In genomic region chr11:110347660-110348059, GRCh38 we compare ENCODE assay signal across 18 cellular contexts. TPM values are rescaled to one million over a fixed set of nuclear protein-coding genes. Genes with fewer than 3 reads are reported as not detected.
DNase-seq lines count a peak whose midpoint lies in the region; ATAC-seq and TF ChIP-seq lines count a peak whose summit lies in the region.
"Had no signal": no experiment of that assay in that cellular context is flagged by ENCODE, and none has a peak within 500 bp of the region (broad histone marks: within the 10 kb centered on the region; RNA-seq: fewer than 3 reads in every experiment).

No MANE protein-coding gene starts in this region.

- H3K4me1 Mint-ChIP-seq in activated T-cell treated with anti-CD3 and anti-CD28 coated beads, Interleukin-2, amount 50 U/mL, for 24 hours (ENCODE audit: low read depth) = peaks cover 76% of the 10 kb centered on the region
- H3K4me1 Mint-ChIP-seq in activated CD4-positive, alpha-beta memory T cell treated with anti-CD3 and anti-CD28 coated beads for 36 hours (ENCODE audit: low read depth) = peaks cover 64% of the 10 kb centered on the region
- H3K4me1 Mint-ChIP-seq in activated naive CD8-positive, alpha-beta T cell treated with anti-CD3 and anti-CD28 coated beads, Interleukin-2, amount 50 U/mL, for 24 hours = peaks cover 76% of the 10 kb centered on the region
- peaks cover 8 to 12% of the 10 kb centered on the region in 2 donors for H3K4me1 Mint-ChIP-seq in immature natural killer cell
- H3K4me1 Mint-ChIP-seq: GM23338 had no signal

- no peak overlapping the region for H3K4me2 ChIP-seq in IMR-90 (ENCODE audit: low read depth, low read length)
- H3K4me2 ChIP-seq: GM23338 had no signal

- dilution Hi-C loops in IMR-90 (cut with HindIII; ENCODE audit: low sequenced_read_pairs, unreplicated experiment) = no loop called here

- H3K27me3 Mint-ChIP-seq in activated T-cell treated with anti-CD3 and anti-CD28 coated beads, Interleukin-2, amount 50 U/mL, for 24 hours = no peaks in the 10 kb centered on the region
- no peaks in the 10 kb centered on the region for H3K27me3 Mint-ChIP-seq in activated CD4-positive, alpha-beta memory T cell treated with anti-CD3 and anti-CD28 coated beads for 36 hours
- H3K27me3 Mint-ChIP-seq in activated naive CD8-positive, alpha-beta T cell treated with anti-CD3 and anti-CD28 coated beads, Interleukin-2, amount 50 U/mL, for 24 hours = no peaks in the 10 kb centered on the region
- peaks cover 1 to 4% (median 3%) of the 10 kb centered on the region in 3 donors for H3K27me3 Mint-ChIP-seq in immature natural killer cell (ENCODE audit: low read depth in 3 of 3)

- H3K9me1 ChIP-seq in IMR-90 (ENCODE audit: insufficient read depth, low read length) = no peaks in the 10 kb centered on the region

- H4K20me1 ChIP-seq in IMR-90 (ENCODE audit: insufficient read depth, low read length) = no peaks in the 10 kb centered on the region

- peaks cover 1% of the 10 kb centered on the region; the same call in 1 of the 2 replicates for H3K27me3 ChIP-seq in IMR-90 (ENCODE audit: control insufficient read depth, insufficient read depth, low read length)
- H3K27me3 ChIP-seq in testis = no peaks in the 10 kb centered on the region
- no peaks in the 10 kb centered on the region for H3K27me3 ChIP-seq in right cardiac atrium (ENCODE audit: control insufficient read depth, insufficient read depth)

- H3K23ac ChIP-seq in IMR-90 (ENCODE audit: low read depth, low read length) = no peak overlapping the region

- peaks cover 5% of the 10 kb centered on the region for H3K9me3 Mint-ChIP-seq in activated T-cell treated with anti-CD3 and anti-CD28 coated beads, Interleukin-2, amount 50 U/mL, for 24 hours
- peaks cover 6% of the 10 kb centered on the region for H3K9me3 Mint-ChIP-seq in activated CD4-positive, alpha-beta memory T cell treated with anti-CD3 and anti-CD28 coated beads for 36 hours
- peaks cover 8% of the 10 kb centered on the region for H3K9me3 Mint-ChIP-seq in activated naive CD8-positive, alpha-beta T cell treated with anti-CD3 and anti-CD28 coated beads, Interleukin-2, amount 50 U/mL, for 24 hours
- H3K9me3 Mint-ChIP-seq in immature natural killer cell = no peaks in the 10 kb centered on the region
- H3K9me3 Mint-ChIP-seq: GM23338 had no signal

- no peak overlapping the region for H3K4me3 Mint-ChIP-seq in activated T-cell treated with anti-CD3 and anti-CD28 coated beads, Interleukin-2, amount 50 U/mL, for 24 hours
- H3K4me3 Mint-ChIP-seq in activated CD4-positive, alpha-beta memory T cell treated with anti-CD3 and anti-CD28 coated beads for 36 hours = no peak overlapping the region
- no peak overlapping the region for H3K4me3 Mint-ChIP-seq in activated naive CD8-positive, alpha-beta T cell treated with anti-CD3 and anti-CD28 coated beads, Interleukin-2, amount 50 U/mL, for 24 hours
- H3K4me3 Mint-ChIP-seq in immature natural killer cell = no peak overlapping the region
- H3K4me3 Mint-ChIP-seq: GM23338 had no signal

- ATAC-seq in IMR-90 (ENCODE audit: low read depth) (no peak), right cardiac atrium (no peak)
- ATAC-seq in activated naive CD8-positive, alpha-beta T cell treated with anti-CD3 and anti-CD28 coated beads, Interleukin-2, amount 50 U/mL, for 24 hours = no peak
- ATAC-seq: GM23338 had no signal

- H2AFZ ChIP-seq in IMR-90 (replicated peaks; ENCODE audit: low read length, poor library complexity) = no peak overlapping the region
- H2AFZ ChIP-seq: GM23338 had no signal

- no peaks in the 10 kb centered on the region for H3K36me3 ChIP-seq in IMR-90 (ENCODE audit: control insufficient read depth, insufficient read depth, low read length)
- H3K36me3 ChIP-seq in testis (ENCODE audit: low read depth, missing control alignments) = no peaks in the 10 kb centered on the region

- no peak overlapping the region for H4K5ac ChIP-seq in IMR-90 (ENCODE audit: low read depth, low read length)

- H3K56ac ChIP-seq in IMR-90 (ENCODE audit: extremely low read depth, insufficient read depth, low read length) = no peak overlapping the region

- H3K27ac ChIP-seq in IMR-90 (ENCODE audit: insufficient read depth, low read length) (no peak overlapping the region), testis (peak overlapping the region in 1 of 2 donors; percentile 77), right cardiac atrium (ENCODE audit: low read length) (no peak overlapping the region)

- no peak overlapping the region for H4K91ac ChIP-seq in IMR-90 (ENCODE audit: insufficient read depth, low read depth, low read length)

- POLR2A ChIA-PET in IMR-90 (lab: Charles Lee; ENCODE audit: unreplicated experiment) = no interaction called here
- POLR2A ChIA-PET in activated CD4-positive, alpha-beta memory T cell treated with anti-CD3 and anti-CD28 coated beads for 36 hours (lab: Charles Lee) = no interaction called here

- H3K18ac ChIP-seq in IMR-90 (ENCODE audit: low read depth, low read length) = no peak overlapping the region

- 100% methylated on average over 1 of the region's 4 CpGs; no CpG with 5 or more reads in 1 of the 2 experiments for WGBS in IMR-90 (ENCODE audit: extremely low coverage in 2 of 2, insufficient read length in 1 of 2), 2 experiments
- whole genome bisulfite sequencing in testis, 2 donors = 94 to 96% methylated on average over 4 of the region's 4 CpGs
- WGBS in right cardiac atrium = 97% methylated on average over 4 of the region's 4 CpGs

- no peak overlapping the region for H2AK9ac ChIP-seq in IMR-90 (replicated peaks; ENCODE audit: low read depth, low read length, poor library complexity)

- no peak for TF ChIP-seq RAD21 in IMR-90 (IDR thresholded peaks at IDR 0.05; ENCODE audit: low read length)

- H3K9ac ChIP-seq in IMR-90 (ENCODE audit: low read depth, low read length) = no peak overlapping the region

- TF ChIP-seq POLR2A in IMR-90 (IDR thresholded peaks at IDR 0.05; ENCODE audit: low read depth, low read length) (no peak), testis (IDR thresholded peaks at IDR 0.05) (no peak)

- H2BK15ac ChIP-seq in IMR-90 (ENCODE audit: low read depth, low read length) = no peak overlapping the region

- no peak overlapping the region for H2BK120ac ChIP-seq in IMR-90 (ENCODE audit: low read depth, low read length)

- no peak for DNase-seq in activated T-cell treated with anti-CD3 and anti-CD28 coated beads, Interleukin-2, amount 50 U/mL, for 24 hours
- no peak for DNase-seq in activated T-cell treated with anti-CD3 and anti-CD28 coated beads, Interleukin-2, amount 50 U/mL, for 1 hour
- no peak for DNase-seq in IMR-90
- no peak for DNase-seq in activated CD4-positive, alpha-beta memory T cell treated with anti-CD3 and anti-CD28 coated beads for 36 hours
- DNase-seq in activated naive CD8-positive, alpha-beta T cell treated with anti-CD3 and anti-CD28 coated beads, Interleukin-2, amount 50 U/mL, for 24 hours = no peak
- DNase-seq in immature natural killer cell = no peak
- DNase-seq in testis = no peak
- no peak for DNase-seq in right cardiac atrium
- DNase-seq: C1 segment of cervical spinal cord, HCEC 1CT, MM.1S, NCI-H1092 treated with DMSO at 0.1 percent for 48 hours, NCI-H146, NCI-H2029 treated with DMSO at 0.1 percent for 48 hours, NCI-H2171, NCI-H526, RPMI8226 had no signal

- H3K36me3 Mint-ChIP-seq in activated T-cell treated with anti-CD3 and anti-CD28 coated beads, Interleukin-2, amount 50 U/mL, for 24 hours (ENCODE audit: low read depth) = peaks cover 2% of the 10 kb centered on the region
- H3K36me3 Mint-ChIP-seq in activated CD4-positive, alpha-beta memory T cell treated with anti-CD3 and anti-CD28 coated beads for 36 hours = no peaks in the 10 kb centered on the region
- H3K36me3 Mint-ChIP-seq in activated naive CD8-positive, alpha-beta T cell treated with anti-CD3 and anti-CD28 coated beads, Interleukin-2, amount 50 U/mL, for 24 hours (ENCODE audit: low read depth) = peaks cover 12% of the 10 kb centered on the region
- H3K36me3 Mint-ChIP-seq in immature natural killer cell = no peaks in the 10 kb centered on the region

- in situ Hi-C loops in IMR-90 (cut with MboI; ENCODE audit: low sequenced_read_pairs) = no loop called here

- no peak overlapping the region for H4K8ac ChIP-seq in IMR-90 (ENCODE audit: low read depth in 2 of 2, low read length in 2 of 2)

- intact Hi-C loops in IMR-90 (cut with micrococcal nuclease) (no loop called here), testis (cut with DNase I; ENCODE audit: low total_unique reads) (no loop called here), right cardiac atrium (cut with DNase I) (no loop called here)
- intact Hi-C loops in activated CD4-positive, alpha-beta memory T cell treated with anti-CD3 and anti-CD28 coated beads for 36 hours (cut with micrococcal nuclease) = loop anchor here (2.0 to 5.0 kb wide), 3 partner anchors 255 to 1181 kb away; partner anchors contain the start of genes POU2AF1 and ZC3H12C

- TF ChIP-seq CTCF in IMR-90 (conservative IDR thresholded peaks at IDR 0.05; ENCODE audit: low read depth, low read length) (no peak), testis (IDR thresholded peaks at IDR 0.05) (no peak)

- no peak overlapping the region for H2AK5ac ChIP-seq in IMR-90 (ENCODE audit: low read depth, low read length)

- no peaks in the 10 kb centered on the region for H3K79me1 ChIP-seq in IMR-90 (ENCODE audit: low read depth in 1 of 2, low read length in 2 of 2)

- CTCF ChIA-PET in IMR-90 (lab: Yijun Ruan, JAX) = no interaction called here
- CTCF ChIA-PET in activated CD4-positive, alpha-beta memory T cell treated with anti-CD3 and anti-CD28 coated beads for 36 hours (lab: Charles Lee) = no interaction called here

- H2BK20ac ChIP-seq in IMR-90 (ENCODE audit: low read depth, low read length) = no peak overlapping the region

- H3K27ac Mint-ChIP-seq in activated T-cell treated with anti-CD3 and anti-CD28 coated beads, Interleukin-2, amount 50 U/mL, for 24 hours = peak overlapping the region; percentile 98
- peak overlapping the region; percentile 94 for H3K27ac Mint-ChIP-seq in activated CD4-positive, alpha-beta memory T cell treated with anti-CD3 and anti-CD28 coated beads for 36 hours
- peak overlapping the region; percentile 98 for H3K27ac Mint-ChIP-seq in activated naive CD8-positive, alpha-beta T cell treated with anti-CD3 and anti-CD28 coated beads, Interleukin-2, amount 50 U/mL, for 24 hours
- H3K27ac Mint-ChIP-seq in immature natural killer cell = no peak overlapping the region
- H3K27ac Mint-ChIP-seq: GM23338 had no signal

- no TSS peak for BruUV-seq in IMR-90 (replicated peaks; lab: Mats Ljungman, UMichigan)

- no peak overlapping the region for H3K14ac ChIP-seq in IMR-90 (replicated peaks; ENCODE audit: low read depth, low read length)

- H3K9me3 ChIP-seq in IMR-90 (ENCODE audit: control insufficient read depth, insufficient read depth, low read length) = no peaks in the 10 kb centered on the region
- no peaks in the 10 kb centered on the region for H3K9me3 ChIP-seq in testis
- no peaks in the 10 kb centered on the region for H3K9me3 ChIP-seq in right cardiac atrium (ENCODE audit: control insufficient read depth, low read length)

- no peak overlapping the region for H3K4ac ChIP-seq in IMR-90 (ENCODE audit: low read depth, low read length)

- H2BK5ac ChIP-seq in IMR-90 (ENCODE audit: low read depth, low read length, poor library complexity, severe bottlenecking) = no peak overlapping the region

- H3K4me1 ChIP-seq in IMR-90 (ENCODE audit: control insufficient read depth, insufficient read depth, low read length) = no peaks in the 10 kb centered on the region
- peaks cover 20% of the 10 kb centered on the region for H3K4me1 ChIP-seq in testis
- H3K4me1 ChIP-seq in right cardiac atrium (ENCODE audit: control insufficient read depth, insufficient read depth, low read length) = peaks cover 2% of the 10 kb centered on the region

- H3K4me3 ChIP-seq in IMR-90 (ENCODE audit: insufficient read depth, low read depth, low read length) (no peak overlapping the region), testis (no peak overlapping the region), right cardiac atrium (ENCODE audit: low read length) (no peak overlapping the region)
- H3K4me3 ChIP-seq: GM23338 had no signal

RNA-seq across cellular contexts. Expression of gene RDX, which starts 51.2 kb away (rescaled TPM):
- 61.1 and 135 TPM in 2 replicates for total RNA-seq in IMR-90 (2012; rRNA removed)
- polyA plus RNA-seq in IMR-90 (2012; rRNA removed) = 60.9 and 72.4 TPM in 2 replicates
- polyA plus RNA-seq in IMR-90 (2012; cell fraction: cytosol; rRNA removed) = 4.0 and 24.5 TPM in 2 replicates
- polyA plus RNA-seq in IMR-90 (2012; cell fraction: nucleus; rRNA removed; ENCODE audit: low replicate concordance) = 2.4 and 38.2 TPM in 2 replicates
- 10 to 100 TPM; 47.9 to 56.2 TPM for total RNA-seq in activated CD4-positive, alpha-beta memory T cell treated with anti-CD3 and anti-CD28 coated beads for 36 hours
- polyA plus RNA-seq in immature natural killer cell = 10 to 100 TPM; 13.0 to 28.5 (median 21.9) TPM
- total RNA-seq in testis = 100 to 1,000 TPM; 144 to 170 TPM
- polyA plus RNA-seq in testis (ENCODE audit: insufficient read depth, low read depth, low replicate concordance) = 39.8 TPM
- total RNA-seq in right cardiac atrium = 100 to 1,000 TPM; 110 to 135 (median 122) TPM
- polyA plus RNA-seq in right cardiac atrium = 37.5 TPM

Comparison
In these comparisons a context has a peak if more than half of its experiments do, and no peak if none do; other contexts are left out.
1. H3K27ac Mint-ChIP-seq: peak in activated T-cell treated with anti-CD3 and anti-CD28 coated beads, Interleukin-2, amount 50 U/mL, for 24 hours (single experiment), activated CD4-positive, alpha-beta memory T cell treated with anti-CD3 and anti-CD28 coated beads for 36 hours (single experiment) and activated naive CD8-positive, alpha-beta T cell treated with anti-CD3 and anti-CD28 coated beads, Interleukin-2, amount 50 U/mL, for 24 hours (single experiment); none in immature natural killer cell (0 of 6).